13 cellular contexts compared by ENCODE assay signal in the genomic region with DNA sequence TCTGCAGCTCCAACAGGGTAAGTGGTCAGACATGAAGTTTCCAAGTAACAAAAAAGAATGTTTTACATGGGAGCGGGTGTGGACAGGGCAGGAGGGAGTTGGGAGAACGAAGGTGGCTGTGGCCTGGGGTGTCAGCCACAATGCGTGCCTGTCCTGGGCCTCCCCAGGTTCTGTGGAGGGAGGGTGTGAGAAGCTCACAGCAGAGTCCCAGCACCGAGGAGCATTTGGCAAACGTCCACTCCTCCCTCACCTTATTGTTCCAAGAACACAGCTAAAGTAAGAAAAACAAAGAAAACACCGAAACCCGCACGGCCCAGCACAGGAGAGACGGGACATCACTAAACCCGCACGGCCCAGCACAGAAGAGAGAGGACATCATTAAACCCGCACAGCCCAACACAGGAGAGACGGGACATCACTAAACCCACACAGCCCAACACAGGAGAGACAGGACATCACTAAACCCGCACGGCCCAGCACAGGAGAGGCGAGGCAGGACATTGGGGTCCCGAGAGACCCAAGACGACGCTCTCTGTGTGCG.
DNase-seq lines count a peak whose midpoint lies in the region; ATAC-seq lines count a peak whose summit lies in the region.
"Had no signal": no experiment of that assay in that cellular context is flagged by ENCODE, and none has a peak within 500 bp of the region (broad histone marks: within the 10 kb centered on the region; RNA-seq: fewer than 3 reads in every experiment).

No MANE protein-coding gene starts in this region.

- H3K9me3 Mint-ChIP-seq in T-helper 1 cell treated with Interleukin-12 subunit alpha and Interleukin-12 subunit beta and Interleukin-4 antibody, amounts not matched to agents 30 μg/mL and 1 μg/mL, for 36 hours: no peaks in the 10 kb centered on the region
- H3K9me3 Mint-ChIP-seq in memory B cell: no peaks in the 10 kb centered on the region
- no peaks in the 10 kb centered on the region for H3K9me3 Mint-ChIP-seq in stimulated activated memory B cell treated with anti-CD40 and anti-IgM and Interleukin-4, amounts not matched to agents 10 μg/mL and 1 μg/mL and 100 μg/mL, for 72 hours

- no peaks in the 10 kb centered on the region for H3K4me1 Mint-ChIP-seq in T-helper 1 cell treated with Interleukin-12 subunit alpha and Interleukin-12 subunit beta and Interleukin-4 antibody, amounts not matched to agents 30 μg/mL and 1 μg/mL, for 36 hours (ENCODE audit: low read depth)
- H3K4me1 Mint-ChIP-seq in memory B cell: peaks cover 19% of the 10 kb centered on the region
- H3K4me1 Mint-ChIP-seq in stimulated activated memory B cell treated with anti-CD40 and anti-IgM and Interleukin-4, amounts not matched to agents 10 μg/mL and 1 μg/mL and 100 μg/mL, for 72 hours: peaks cover 24% of the 10 kb centered on the region

- no peak for DNase-seq in T-helper 1 cell
- peak; percentile 59 for DNase-seq in astrocyte of the hippocampus (ENCODE audit: low read depth, low spot score)
- DNase-seq in memory B cell (ENCODE audit: low spot score in 2 of 2): no peak
- no peak for DNase-seq in DMS 273 treated with DMSO at 0.1 percent for 48 hours (lab: John Stamatoyannopoulos, UW)
- DNase-seq: activated CD4-positive, alpha-beta T cell treated with anti-CD3 and anti-CD28 coated beads for 4 hours; activated T-cell treated with anti-CD3 and anti-CD28 coated beads, Interleukin-2, amount 50 U/mL, for 48 hours; NCI-H1930; NCI-H748 treated with DMSO at 0.1 percent for 48 hours; occipital lobe had no signal

- no peak overlapping the region for H3K4me3 Mint-ChIP-seq in T-helper 1 cell treated with Interleukin-12 subunit alpha and Interleukin-12 subunit beta and Interleukin-4 antibody, amounts not matched to agents 30 μg/mL and 1 μg/mL, for 36 hours
- H3K4me3 Mint-ChIP-seq in memory B cell: no peak overlapping the region
- no peak overlapping the region for H3K4me3 Mint-ChIP-seq in stimulated activated memory B cell treated with anti-CD40 and anti-IgM and Interleukin-4, amounts not matched to agents 10 μg/mL and 1 μg/mL and 100 μg/mL, for 72 hours

- peak overlapping the region; percentile 22 for H3K27ac Mint-ChIP-seq in T-helper 1 cell treated with Interleukin-12 subunit alpha and Interleukin-12 subunit beta and Interleukin-4 antibody, amounts not matched to agents 30 μg/mL and 1 μg/mL, for 36 hours
- peak overlapping the region; percentile 56 for H3K27ac Mint-ChIP-seq in memory B cell
- peak overlapping the region; percentile 58 for H3K27ac Mint-ChIP-seq in stimulated activated memory B cell treated with anti-CD40 and anti-IgM and Interleukin-4, amounts not matched to agents 10 μg/mL and 1 μg/mL and 100 μg/mL, for 72 hours

- no peaks in the 10 kb centered on the region for H3K36me3 Mint-ChIP-seq in T-helper 1 cell treated with Interleukin-12 subunit alpha and Interleukin-12 subunit beta and Interleukin-4 antibody, amounts not matched to agents 30 μg/mL and 1 μg/mL, for 36 hours (ENCODE audit: low read depth)
- H3K36me3 Mint-ChIP-seq in memory B cell: peaks cover 6% of the 10 kb centered on the region
- peaks cover 41% of the 10 kb centered on the region for H3K36me3 Mint-ChIP-seq in stimulated activated memory B cell treated with anti-CD40 and anti-IgM and Interleukin-4, amounts not matched to agents 10 μg/mL and 1 μg/mL and 100 μg/mL, for 72 hours

- ATAC-seq in memory B cell (ENCODE audit: low read depth) (no peak), GM21360 (IDR thresholded peaks at IDR 0.05; ENCODE audit: unreplicated experiment) (no peak), GM18907 (IDR thresholded peaks at IDR 0.05; ENCODE audit: unreplicated experiment) (no peak)
- ATAC-seq in stimulated activated memory B cell treated with anti-CD40 and anti-IgM and Interleukin-4, amounts not matched to agents 10 μg/mL and 1 μg/mL and 100 μg/mL, for 72 hours: no peak

- no peaks in the 10 kb centered on the region for H3K27me3 Mint-ChIP-seq in T-helper 1 cell treated with Interleukin-12 subunit alpha and Interleukin-12 subunit beta and Interleukin-4 antibody, amounts not matched to agents 30 μg/mL and 1 μg/mL, for 36 hours (ENCODE audit: low read depth)
- no peaks in the 10 kb centered on the region for H3K27me3 Mint-ChIP-seq in memory B cell
- no peaks in the 10 kb centered on the region for H3K27me3 Mint-ChIP-seq in stimulated activated memory B cell treated with anti-CD40 and anti-IgM and Interleukin-4, amounts not matched to agents 10 μg/mL and 1 μg/mL and 100 μg/mL, for 72 hours
